11 cellular contexts compared by ENCODE assay signal in the genomic region with DNA sequence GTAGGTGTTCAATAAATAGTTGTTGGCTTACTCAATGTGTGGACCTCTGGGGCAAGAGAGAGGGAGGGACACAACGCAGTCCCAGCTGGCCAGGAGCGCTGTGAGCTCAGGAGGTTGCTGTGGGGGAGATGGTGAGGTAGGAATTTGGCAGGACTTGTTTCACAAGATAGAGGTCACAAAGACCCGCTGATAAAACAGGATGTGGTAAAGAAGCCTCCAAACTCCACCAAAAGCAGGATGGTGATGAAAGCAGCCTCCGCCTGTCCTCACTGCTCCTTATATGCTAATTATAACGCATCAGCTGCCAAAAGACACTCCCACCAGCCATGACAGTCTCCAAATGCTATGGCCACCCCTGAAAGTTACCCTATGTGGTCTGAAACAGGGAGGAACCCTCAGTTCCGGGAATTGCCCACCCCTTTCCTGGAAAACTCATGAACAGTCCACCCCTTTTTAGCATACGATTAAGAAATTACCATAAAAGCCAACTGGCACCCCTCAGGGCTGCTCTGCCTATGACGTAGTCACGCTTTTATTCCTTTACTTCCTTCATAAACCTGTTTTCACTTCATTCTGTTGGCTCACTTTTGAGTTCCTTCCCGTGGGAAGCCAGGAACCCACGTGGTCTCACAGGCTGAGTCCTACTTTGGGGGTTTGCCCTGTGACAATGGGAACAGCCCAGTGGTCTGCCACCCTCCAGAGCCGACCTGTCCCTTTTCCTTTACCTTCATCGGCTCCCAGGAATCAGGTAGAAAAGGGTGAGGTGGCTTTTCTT. TPM values are rescaled to one million over a fixed set of nuclear protein-coding genes. Genes with fewer than 3 reads are reported as not detected.
DNase-seq lines count a peak whose midpoint lies in the region; TF ChIP-seq lines count a peak whose summit lies in the region.
"Had no signal": no experiment of that assay in that cellular context is flagged by ENCODE, and none has a peak within 500 bp of the region (broad histone marks: within the 10 kb centered on the region; RNA-seq: fewer than 3 reads in every experiment).

No MANE protein-coding gene starts in this region.

- no peak overlapping the region for H2AFZ ChIP-seq in smooth muscle cell (ENCODE audit: low read depth)

- TF ChIP-seq CTCF in choroid plexus epithelial cell (conservative IDR thresholded peaks at IDR 0.05; ENCODE audit: low read depth, low read length) (no peak), smooth muscle cell (IDR thresholded peaks at IDR 0.05; ENCODE audit: borderline replicate concordance, insufficient read depth, poor library complexity, severe bottlenecking) (no peak)

- H3K9me3 ChIP-seq in smooth muscle cell (replicated peaks; ENCODE audit: low read depth): no peaks in the 10 kb centered on the region
- H3K9me3 ChIP-seq: prostate gland, uterus had no signal

- no peaks in the 10 kb centered on the region for H3K27me3 ChIP-seq in smooth muscle cell (ENCODE audit: low read depth)
- H3K27me3 ChIP-seq: foreskin keratinocyte, uterus had no signal

- peak overlapping the region; percentile 95 for H3K27ac ChIP-seq in smooth muscle cell (ENCODE audit: low read depth)
- H3K27ac ChIP-seq: foreskin keratinocyte, prostate gland had no signal

- peaks cover 24% of the 10 kb centered on the region for H3F3A ChIP-seq in smooth muscle cell (ENCODE audit: low read depth)

- H3K9ac ChIP-seq in smooth muscle cell (ENCODE audit: low read depth): peak overlapping the region; percentile 53

- peaks cover 10% of the 10 kb centered on the region for H3K79me2 ChIP-seq in smooth muscle cell (ENCODE audit: low read depth)

- H3K36me3 ChIP-seq in smooth muscle cell (ENCODE audit: low read depth): no peaks in the 10 kb centered on the region
- H3K36me3 ChIP-seq: prostate gland, uterus had no signal

- DNase-seq in HT1080 (ENCODE audit: low read depth) (peak; percentile 65), SIG-M5 (lab: John Stamatoyannopoulos, UW) (peak; percentile 68), choroid plexus epithelial cell (ENCODE audit: low read depth) (peak; percentile 96), smooth muscle cell (lab: John Stamatoyannopoulos, UW; ENCODE audit: unreplicated experiment) (no peak), amygdala (lab: John Stamatoyannopoulos, UW) (no peak), RPMI8226 (no peak), kidney glomerular epithelial cell (lab: John Stamatoyannopoulos, UW) (no peak)
- DNase-seq: H9 had no signal

- H3K4me1 ChIP-seq in smooth muscle cell (ENCODE audit: low read depth): peaks cover 5% of the 10 kb centered on the region
- H3K4me1 ChIP-seq: foreskin keratinocyte, prostate gland, uterus had no signal

- H3K4me3 ChIP-seq in choroid plexus epithelial cell (ENCODE audit: low read depth, low read length) (no peak overlapping the region), smooth muscle cell (no peak overlapping the region)
- H3K4me3 ChIP-seq: prostate gland, uterus had no signal

- WGBS in smooth muscle cell (ENCODE audit: low lambda C conversion rate): 63% methylated on average over 13 of the region's 13 CpGs

- peak overlapping the region; percentile 70 for H3K4me2 ChIP-seq in smooth muscle cell

- H4K20me1 ChIP-seq in smooth muscle cell (ENCODE audit: low read depth): no peaks in the 10 kb centered on the region

RNA-seq across cellular contexts. Expression of gene EIF4A3, which starts 5.3 kb away (rescaled TPM):
- 150 TPM in 2 replicates for total RNA-seq in HT1080 (2014; rRNA removed; shearing (Covaris generic))
- polyA plus RNA-seq in HT1080 (2015; cell fraction: cytosol; rRNA removed): 72.9 and 83.4 TPM in 2 replicates
- polyA plus RNA-seq in HT1080 (2015; cell fraction: nucleus; rRNA removed): 101 and 102 TPM in 2 replicates
- 75.0 and 86.1 TPM in 2 replicates for total RNA-seq in smooth muscle cell
- polyA plus RNA-seq in smooth muscle cell: 109 and 127 TPM in 2 replicates

RNA-seq across cellular contexts. Expression of gene CARD14, which starts 17.6 kb away (rescaled TPM):
- total RNA-seq in HT1080 (2014; rRNA removed; shearing (Covaris generic)): not detected in 2 replicates
- 0.07 TPM in 1 of 2 replicates, not detected in the other for polyA plus RNA-seq in HT1080 (2015; cell fraction: cytosol; rRNA removed)
- polyA plus RNA-seq in HT1080 (2015; cell fraction: nucleus; rRNA removed): 0.05 and 0.42 TPM in 2 replicates
- total RNA-seq in smooth muscle cell: 1.8 and 3.9 TPM in 2 replicates
- 1.0 and 3.9 TPM in 2 replicates for polyA plus RNA-seq in smooth muscle cell

RNA-seq across cellular contexts. Expression of gene GAA, which starts 50.9 kb away (rescaled TPM):
- total RNA-seq in HT1080 (2014; rRNA removed; shearing (Covaris generic)): 9.8 and 10.0 TPM in 2 replicates
- polyA plus RNA-seq in HT1080 (2015; cell fraction: cytosol; rRNA removed): 29.7 and 31.2 TPM in 2 replicates
- 131 and 136 TPM in 2 replicates for polyA plus RNA-seq in HT1080 (2015; cell fraction: nucleus; rRNA removed)
- 36.6 and 37.4 TPM in 2 replicates for total RNA-seq in smooth muscle cell
- polyA plus RNA-seq in smooth muscle cell: 53.6 and 56.5 TPM in 2 replicates

Comparison
In these comparisons a context has a peak if more than half of its experiments do, and no peak if none do; other contexts are left out.
1. DNase-seq: peak in HT1080 (single experiment), SIG-M5 (single experiment) and choroid plexus epithelial cell (single experiment); none in smooth muscle cell (single experiment), amygdala (0 of 56), RPMI8226 (single experiment) and kidney glomerular epithelial cell (single experiment).